18 cellular contexts compared by ENCODE assay signal in the genomic region with DNA sequence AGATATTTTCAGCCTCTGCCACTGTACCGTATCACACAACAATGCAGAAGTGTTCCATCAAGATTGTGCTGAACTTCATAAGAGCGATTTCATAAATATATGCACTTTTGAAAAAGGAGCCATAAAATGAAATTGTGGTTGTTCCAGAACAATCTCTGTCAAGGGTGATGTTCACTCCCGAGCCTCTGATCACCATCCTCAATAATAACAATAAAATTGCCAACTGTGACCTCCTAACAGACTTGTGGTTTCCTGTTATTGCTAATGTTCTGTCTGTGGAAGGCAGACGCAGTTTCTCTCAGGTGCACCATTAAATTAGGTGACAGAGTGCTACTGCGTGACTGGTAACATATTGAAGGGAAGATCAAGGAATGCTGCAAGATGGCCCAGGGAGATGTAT.
DNase-seq lines count a peak whose midpoint lies in the region; ATAC-seq and TF ChIP-seq lines count a peak whose summit lies in the region.
"Had no signal": no experiment of that assay in that cellular context is flagged by ENCODE, and none has a peak within 500 bp of the region (broad histone marks: within the 10 kb centered on the region; RNA-seq: fewer than 3 reads in every experiment).

No MANE protein-coding gene starts in this region.

- peak overlapping the region; percentile 64 for H3K9ac ChIP-seq in OCI-LY1 (ENCODE audit: low read length)

- no peak for TF ChIP-seq CTCF in OCI-LY1 (IDR thresholded peaks at IDR 0.05; ENCODE audit: low read length)

- H3K27ac Mint-ChIP-seq in activated naive CD8-positive, alpha-beta T cell treated with anti-CD3 and anti-CD28 coated beads for 36 hours, result peak overlapping the region; percentile 74
- H3K27ac Mint-ChIP-seq in stimulated activated naive CD8-positive, alpha-beta T cell treated with anti-CD3 and anti-CD28 coated beads, Interleukin-15, amount 100 ng/mL, for 72 hours, result peak overlapping the region; percentile 69 to 81
- H3K27ac Mint-ChIP-seq: stimulated activated memory B cell treated with anti-CD40 and anti-IgM and Interleukin-4, amounts not matched to agents 10 μg/mL and 1 μg/mL and 100 μg/mL, for 72 hours had no signal

- H3K27me3 Mint-ChIP-seq in activated naive CD8-positive, alpha-beta T cell treated with anti-CD3 and anti-CD28 coated beads for 36 hours, result no peaks in the 10 kb centered on the region
- no peaks in the 10 kb centered on the region for H3K27me3 Mint-ChIP-seq in stimulated activated naive CD8-positive, alpha-beta T cell treated with anti-CD3 and anti-CD28 coated beads, Interleukin-15, amount 100 ng/mL, for 72 hours
- H3K27me3 Mint-ChIP-seq: stimulated activated memory B cell treated with anti-CD40 and anti-IgM and Interleukin-4, amounts not matched to agents 10 μg/mL and 1 μg/mL and 100 μg/mL, for 72 hours had no signal

- no peaks in the 10 kb centered on the region for H4K20me1 ChIP-seq in OCI-LY1 (ENCODE audit: insufficient read depth, low read length)

- H3K27me3 ChIP-seq in OCI-LY1 (ENCODE audit: insufficient read depth, low read length), result no peaks in the 10 kb centered on the region
- H3K27me3 ChIP-seq: foreskin keratinocyte, pancreas, right lobe of liver, transverse colon had no signal

- peaks cover 26% of the 10 kb centered on the region for H3K36me3 ChIP-seq in OCI-LY1 (ENCODE audit: insufficient read depth, low read length)
- H3K36me3 ChIP-seq: pancreas, right lobe of liver, transverse colon had no signal

- ATAC-seq in stimulated activated naive CD8-positive, alpha-beta T cell treated with anti-CD3 and anti-CD28 coated beads, Interleukin-15, amount 100 ng/mL, for 72 hours, result peak; percentile 85
- ATAC-seq in esophagus mucosa (no peak), HG02840 (IDR thresholded peaks at IDR 0.05; ENCODE audit: low FRiP score, unreplicated experiment) (no peak)
- ATAC-seq: foreskin keratinocyte; pancreas; right lobe of liver; stimulated activated memory B cell treated with anti-CD40 and anti-IgM and Interleukin-4, amounts not matched to agents 10 μg/mL and 1 μg/mL and 100 μg/mL, for 72 hours had no signal

- H3K4me2 ChIP-seq in OCI-LY1 (ENCODE audit: low read length), result peak overlapping the region; percentile 61

- peaks cover 45% of the 10 kb centered on the region for H3K4me1 Mint-ChIP-seq in activated naive CD8-positive, alpha-beta T cell treated with anti-CD3 and anti-CD28 coated beads for 36 hours
- H3K4me1 Mint-ChIP-seq in stimulated activated naive CD8-positive, alpha-beta T cell treated with anti-CD3 and anti-CD28 coated beads, Interleukin-15, amount 100 ng/mL, for 72 hours, result peaks cover 54% of the 10 kb centered on the region
- H3K4me1 Mint-ChIP-seq: stimulated activated memory B cell treated with anti-CD40 and anti-IgM and Interleukin-4, amounts not matched to agents 10 μg/mL and 1 μg/mL and 100 μg/mL, for 72 hours had no signal

- H3K4me1 ChIP-seq in OCI-LY1 (ENCODE audit: insufficient read depth, low read length, severe bottlenecking), result peaks cover 43% of the 10 kb centered on the region
- H3K4me1 ChIP-seq: foreskin keratinocyte, pancreas, right lobe of liver, transverse colon had no signal

- H3K27ac ChIP-seq in OCI-LY1 (ENCODE audit: low read depth, low read length, poor library complexity, severe bottlenecking), result peak overlapping the region; percentile 96
- H3K27ac ChIP-seq: foreskin keratinocyte, pancreas, right lobe of liver, transverse colon had no signal

- H3F3A ChIP-seq in OCI-LY1 (ENCODE audit: insufficient read depth, low read length), result no peaks in the 10 kb centered on the region

- peaks cover 19% of the 10 kb centered on the region for H3K9me3 Mint-ChIP-seq in activated naive CD8-positive, alpha-beta T cell treated with anti-CD3 and anti-CD28 coated beads for 36 hours
- peaks cover 17 to 37% of the 10 kb centered on the region in 2 donors for H3K9me3 Mint-ChIP-seq in stimulated activated naive CD8-positive, alpha-beta T cell treated with anti-CD3 and anti-CD28 coated beads, Interleukin-15, amount 100 ng/mL, for 72 hours

- peak overlapping the region; percentile 27 for H3K4me3 ChIP-seq in OCI-LY1 (ENCODE audit: low read depth, low read length, poor library complexity, severe bottlenecking)
- H3K4me3 ChIP-seq: pancreas, right lobe of liver, transverse colon had no signal

- H3K36me3 Mint-ChIP-seq in activated naive CD8-positive, alpha-beta T cell treated with anti-CD3 and anti-CD28 coated beads for 36 hours, result peaks cover 38% of the 10 kb centered on the region
- H3K36me3 Mint-ChIP-seq: stimulated activated memory B cell treated with anti-CD40 and anti-IgM and Interleukin-4, amounts not matched to agents 10 μg/mL and 1 μg/mL and 100 μg/mL, for 72 hours had no signal

- H3K9me3 ChIP-seq in OCI-LY1 (ENCODE audit: low read length), result peaks cover 22% of the 10 kb centered on the region
- H3K9me3 ChIP-seq: pancreas, right lobe of liver, transverse colon had no signal

- H3K4me3 Mint-ChIP-seq in activated naive CD8-positive, alpha-beta T cell treated with anti-CD3 and anti-CD28 coated beads for 36 hours, result peak overlapping the region; percentile 19
- peak overlapping the region; percentile 47 to 71 for H3K4me3 Mint-ChIP-seq in stimulated activated naive CD8-positive, alpha-beta T cell treated with anti-CD3 and anti-CD28 coated beads, Interleukin-15, amount 100 ng/mL, for 72 hours
- H3K4me3 Mint-ChIP-seq: stimulated activated memory B cell treated with anti-CD40 and anti-IgM and Interleukin-4, amounts not matched to agents 10 μg/mL and 1 μg/mL and 100 μg/mL, for 72 hours had no signal

- H3K9me2 ChIP-seq in OCI-LY1 (ENCODE audit: low read depth, low read length), result no peaks in the 10 kb centered on the region

- no peak overlapping the region for H2AFZ ChIP-seq in OCI-LY1 (ENCODE audit: low read length)

- H3K79me2 ChIP-seq in OCI-LY1 (ENCODE audit: insufficient read depth, low read length), result no peaks in the 10 kb centered on the region

- DNase-seq in stimulated activated CD4-positive, alpha-beta T cell treated with anti-CD3 and anti-CD28 coated beads, Interleukin-4, amount 100 ng/mL, for 24 hours, result peak; percentile 17
- no peak for DNase-seq in stimulated activated CD4-positive, alpha-beta T cell treated with anti-CD3 and anti-CD28 coated beads, Interleukin-12 subunit alpha, Interleukin-12 subunit beta, amount 100 ng/mL, for 4 hours
- no peak for DNase-seq in activated naive CD8-positive, alpha-beta T cell treated with anti-CD3 and anti-CD28 coated beads for 36 hours
- DNase-seq in stimulated activated naive CD8-positive, alpha-beta T cell treated with anti-CD3 and anti-CD28 coated beads, Interleukin-15, amount 100 ng/mL, for 72 hours, result no peak
- DNase-seq in NOMO-1 (lab: John Stamatoyannopoulos, UW; ENCODE audit: unreplicated experiment in 2 of 2), result no peak
- DNase-seq: foreskin keratinocyte, Karpas-422, NCI-H1092, NCI-H2029 treated with DMSO at 0.1 percent for 48 hours, NCI-H446, pancreas, right lobe of liver, RPMI8226, transverse colon had no signal
